25 cellular contexts compared by ENCODE assay signal in the genomic region with DNA sequence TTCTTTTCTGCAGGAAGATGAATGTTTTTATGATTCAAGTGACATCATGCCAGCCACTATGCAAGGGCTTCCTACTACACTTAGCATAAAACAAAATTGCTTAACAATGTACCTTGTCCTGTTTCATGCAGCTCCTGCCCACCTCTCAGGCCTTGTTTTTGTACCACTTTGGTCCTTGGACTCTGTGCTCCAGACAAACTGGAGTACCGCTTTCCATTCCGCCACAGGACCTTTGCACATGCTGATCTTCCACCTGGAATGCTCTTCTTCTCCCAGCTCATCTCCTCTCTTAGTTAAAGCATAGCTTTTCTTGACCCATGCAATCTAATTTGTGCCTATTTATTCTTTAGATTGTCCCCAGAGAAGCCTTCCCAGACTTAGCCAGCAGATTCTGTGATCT.
"Had no signal": no experiment of that assay in that cellular context is flagged by ENCODE, and none has a peak within 500 bp of the region (broad histone marks: within the 10 kb centered on the region; RNA-seq: fewer than 3 reads in every experiment).

No MANE protein-coding gene starts in this region.

- H3K27ac ChIP-seq: neutrophil, pancreas, psoas muscle, right lobe of liver, sigmoid colon, stomach, thoracic aorta, thyroid gland, tibial nerve, upper lobe of left lung, vagina had no signal

- H3K4me1 ChIP-seq: pancreas, psoas muscle, thyroid gland, tibial nerve, upper lobe of left lung, vagina had no signal

- H3K27me3 ChIP-seq: neutrophil, pancreas, right lobe of liver, sigmoid colon, stomach, thyroid gland, tibial nerve, upper lobe of left lung, vagina had no signal

- FAIRE-seq: pancreas, small intestine, urothelium cell line had no signal

- H3K9me3 ChIP-seq: neutrophil, pancreas, psoas muscle, right lobe of liver, sigmoid colon, stomach, thoracic aorta, thyroid gland, tibial nerve, upper lobe of left lung, vagina had no signal

- H3K36me3 ChIP-seq: neutrophil, pancreas, right lobe of liver, sigmoid colon, stomach, thoracic aorta, thyroid gland, tibial nerve, upper lobe of left lung, vagina had no signal

- H3K4me3 ChIP-seq: pancreas, psoas muscle, right lobe of liver, sigmoid colon, stomach, thoracic aorta, thyroid gland, tibial nerve, upper lobe of left lung, vagina had no signal

- DNase-seq: nephron progenitor cell; nucleus accumbens; pancreas; psoas muscle; right cardiac atrium; right lobe of liver; sigmoid colon; small intestine; stimulated activated CD4-positive, alpha-beta T cell treated with anti-CD3 and anti-CD28 coated beads, Interleukin-15, amount 100 ng/mL, for 24 hours; stimulated activated CD4-positive, alpha-beta T cell treated with anti-CD3 and anti-CD28 coated beads, Interleukin-2, amount 100 ng/mL, for 24 hours; stimulated activated CD4-positive, alpha-beta T cell treated with anti-CD3 and anti-CD28 coated beads, Interleukin-2, amount 100 ng/mL, for 48 hours; stimulated activated CD4-positive, alpha-beta T cell treated with anti-CD3 and anti-CD28 coated beads, Interleukin-4, amount 100 ng/mL, for 24 hours; stimulated activated naive B cell treated with anti-CD40 and anti-IgM and Interleukin-4, amounts not matched to agents 10 μg/mL and 1 μg/mL and 100 μg/mL, for 72 hours; stimulated activated naive CD4-positive, alpha-beta T cell treated with Interleukin-2 at 50 U/mL for 16 hours; stomach; thyroid gland; trophoblast cell; upper lobe of left lung had no signal

- ATAC-seq: natural killer cell treated with Interleukin-12 subunit alpha and Interleukin-12 subunit beta and Interleukin-15 and Interleukin-18, amount 100 ng/mL, for 72 hours; pancreas; psoas muscle; right cardiac atrium; stimulated activated effector memory CD8-positive, alpha-beta T cell treated with anti-CD3 and anti-CD28 coated beads, Interleukin-12 subunit alpha, Interleukin-12 subunit beta, amount 100 ng/mL, for 72 hours; stimulated activated naive B cell treated with anti-CD40 and anti-IgM and Interleukin-4, amounts not matched to agents 10 μg/mL and 1 μg/mL and 100 μg/mL, for 72 hours had no signal
